ENCODE assay signal across 8 cellular contexts in the genomic region with DNA sequence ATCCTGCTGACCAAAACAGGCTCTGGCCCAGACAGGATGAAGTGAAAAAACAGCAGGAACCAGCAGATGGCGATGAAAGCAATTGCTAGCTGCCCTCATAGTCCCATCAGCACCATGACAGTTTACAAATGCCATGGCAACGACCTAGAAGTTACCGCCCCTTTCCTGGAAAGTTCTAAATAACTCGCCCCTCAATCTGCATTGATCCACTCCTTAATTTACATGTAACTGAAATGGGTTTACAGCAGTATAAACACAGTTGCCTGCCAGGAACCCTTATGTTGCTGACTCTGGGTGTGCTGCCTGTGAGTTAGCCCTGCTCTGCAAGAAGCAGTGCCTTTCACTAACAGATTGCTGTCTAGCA.
A peak's percentile ranks its signal among the peaks of the same experiment; 100 is the strongest.
DNase-seq lines count a peak whose midpoint lies in the region; ATAC-seq and TF ChIP-seq lines count a peak whose summit lies in the region.

No MANE protein-coding gene starts in this region.

- H3K4me1 Mint-ChIP-seq in HFFc6 (ENCODE audit: low read depth), result peaks cover 22% of the 10 kb centered on the region

- ATAC-seq in HG03097 (IDR thresholded peaks at IDR 0.05; ENCODE audit: low FRiP score, unreplicated experiment), result no peak

- H3K9me3 Mint-ChIP-seq in HFFc6, result no peaks in the 10 kb centered on the region

- peaks cover 9% of the 10 kb centered on the region for H3K27me3 Mint-ChIP-seq in HFFc6 (ENCODE audit: insufficient read depth)

- no peak overlapping the region for H3K4me3 Mint-ChIP-seq in HFFc6

- peak; percentile 50 for DNase-seq in AG08395 (ENCODE audit: low spot score)
- peak; percentile 31 for DNase-seq in GM10266 (ENCODE audit: extremely low spot score)
- peak; percentile 72 for DNase-seq in HFFc6
- DNase-seq in NCI-H146 (lab: John Stamatoyannopoulos, UW), result peak; percentile 52
- peak; percentile 64 for DNase-seq in fibroblast of the aortic adventitia (ENCODE audit: low read depth)
- peak in 44 of 56 donors; percentile 7 to 77 (median 30) for DNase-seq in nucleus accumbens (lab: John Stamatoyannopoulos, UW)

- H3K4me3 ChIP-seq in WI38 (ENCODE audit: low read depth, low read length) (no peak overlapping the region), fibroblast of the aortic adventitia (ENCODE audit: low read depth, low read length) (no peak overlapping the region)

- TF ChIP-seq CTCF in GM10266 (IDR thresholded peaks at IDR 0.05; ENCODE audit: control insufficient read depth, insufficient read depth, low read depth, missing control alignments), result peak; percentile 71
- peak; percentile 82 for TF ChIP-seq CTCF in HFFc6 (IDR thresholded peaks at IDR 0.05)
- TF ChIP-seq CTCF in WI38 (IDR thresholded peaks at IDR 0.05; ENCODE audit: low read depth, low read length), result peak; percentile 52
- TF ChIP-seq CTCF in fibroblast of the aortic adventitia (IDR thresholded peaks at IDR 0.05; ENCODE audit: insufficient read depth, low read length), result peak; percentile 64

- H3K36me3 Mint-ChIP-seq in HFFc6 (ENCODE audit: low read depth), result no peaks in the 10 kb centered on the region

- no peak overlapping the region; the same call in 1 of the 2 replicates for H3K27ac Mint-ChIP-seq in HFFc6
